ENCODE assay signal across 21 cellular contexts in genomic region chr5:57317341-57317740, GRCh38.
A peak's percentile ranks its signal among the peaks of the same experiment; 100 is the strongest.
DNase-seq lines count a peak whose midpoint lies in the region; ATAC-seq, FAIRE-seq and TF ChIP-seq lines count a peak whose summit lies in the region.
"Had no signal": no experiment of that assay in that cellular context is flagged by ENCODE, and none has a peak within 500 bp of the region (broad histone marks: within the 10 kb centered on the region; RNA-seq: fewer than 3 reads in every experiment).

No MANE protein-coding gene starts in this region.

- no peak overlapping the region for H3K4me3 Mint-ChIP-seq in T-helper 2 cell treated with Interferon-gamma antibody and Interleukin-4, amounts not matched to agents 5 μg/mL and 100 μg/mL, for 36 hours
- H3K4me3 Mint-ChIP-seq: activated naive CD8-positive, alpha-beta T cell treated with anti-CD3 and anti-CD28 coated beads, Interleukin-2, amount 50 U/mL, for 24 hours; naive B cell; stimulated activated memory B cell treated with anti-CD40 and anti-IgM and Interleukin-4, amounts not matched to agents 10 μg/mL and 1 μg/mL and 100 μg/mL, for 72 hours; type B pancreatic cell had no signal

- peak overlapping the region; percentile 17; the same call in 2 of the 3 replicates for H2BK15ac ChIP-seq in IMR-90 (ENCODE audit: low read depth, low read length)

- H3K14ac ChIP-seq in IMR-90 (replicated peaks; ENCODE audit: low read depth, low read length), result peak overlapping the region; percentile 16

- H3K9me1 ChIP-seq in IMR-90 (ENCODE audit: insufficient read depth, low read length), result peaks cover 12% of the 10 kb centered on the region

- H3K56ac ChIP-seq in IMR-90 (ENCODE audit: extremely low read depth, insufficient read depth, low read length), result peak overlapping the region; percentile 53

- H2BK120ac ChIP-seq in IMR-90 (ENCODE audit: low read depth, low read length), result peak overlapping the region; percentile 82

- no TSS peak for BruUV-seq in IMR-90 (replicated peaks; lab: Mats Ljungman, UMichigan)

- in situ Hi-C loops in IMR-90 (cut with MboI; ENCODE audit: low sequenced_read_pairs), result no loop called here

- H2BK20ac ChIP-seq in IMR-90 (ENCODE audit: low read depth, low read length), result peak overlapping the region; percentile 55

- H3K27me3 ChIP-seq in IMR-90 (ENCODE audit: control insufficient read depth, insufficient read depth, low read length), result no peaks in the 10 kb centered on the region
- H3K27me3 ChIP-seq in bronchial epithelial cell (ENCODE audit: control insufficient read depth, insufficient read depth, low read length), result peaks cover 2% of the 10 kb centered on the region
- H3K27me3 ChIP-seq in spleen (replicated peaks in 1 of 7), result peaks cover 0 to 8% (median 0%) of the 10 kb centered on the region in 7 donors

- peak overlapping the region; percentile 11; the same call in 1 of the 2 replicates for H3K4me3 ChIP-seq in IMR-90 (ENCODE audit: insufficient read depth, low read depth, low read length)
- no peak overlapping the region for H3K4me3 ChIP-seq in bronchial epithelial cell (ENCODE audit: low read depth, low read length)
- H3K4me3 ChIP-seq in spleen, result no peak overlapping the region
- H3K4me3 ChIP-seq: HAP-1, left ventricle myocardium inferior, psoas muscle had no signal

- no peaks in the 10 kb centered on the region for H3K9me3 Mint-ChIP-seq in T-helper 2 cell treated with Interferon-gamma antibody and Interleukin-4, amounts not matched to agents 5 μg/mL and 100 μg/mL, for 36 hours
- H3K9me3 Mint-ChIP-seq: activated naive CD8-positive, alpha-beta T cell treated with anti-CD3 and anti-CD28 coated beads, Interleukin-2, amount 50 U/mL, for 24 hours; naive B cell; stimulated activated memory B cell treated with anti-CD40 and anti-IgM and Interleukin-4, amounts not matched to agents 10 μg/mL and 1 μg/mL and 100 μg/mL, for 72 hours; type B pancreatic cell had no signal

- no peaks in the 10 kb centered on the region for H3K4me1 Mint-ChIP-seq in T-helper 2 cell treated with Interferon-gamma antibody and Interleukin-4, amounts not matched to agents 5 μg/mL and 100 μg/mL, for 36 hours (ENCODE audit: low read depth)
- H3K4me1 Mint-ChIP-seq: activated naive CD8-positive, alpha-beta T cell treated with anti-CD3 and anti-CD28 coated beads, Interleukin-2, amount 50 U/mL, for 24 hours; naive B cell had no signal

- H3K27me3 Mint-ChIP-seq in T-helper 2 cell treated with Interferon-gamma antibody and Interleukin-4, amounts not matched to agents 5 μg/mL and 100 μg/mL, for 36 hours (ENCODE audit: low read depth), result no peaks in the 10 kb centered on the region
- H3K27me3 Mint-ChIP-seq: naive B cell, type B pancreatic cell had no signal

- CTCF ChIA-PET in IMR-90 (lab: Yijun Ruan, JAX), result interaction anchor here (0.7 to 1.4 kb wide), 3 partner anchors 10 to 1144 kb away, joined by 3 read pairs; no protein-coding TSS in a partner anchor

- no peak for TF ChIP-seq RAD21 in IMR-90 (IDR thresholded peaks at IDR 0.05; ENCODE audit: low read length)

- H3K79me1 ChIP-seq in IMR-90 (ENCODE audit: low read depth in 1 of 2, low read length in 2 of 2), result no peaks in the 10 kb centered on the region

- peak overlapping the region; percentile 2 for H3K23ac ChIP-seq in IMR-90 (ENCODE audit: low read depth, low read length)

- no peak for DNase-seq in IMR-90
- DNase-seq in bronchial epithelial cell (ENCODE audit: low read depth), result no peak
- peak; percentile 39 to 68 for DNase-seq in lung microvascular endothelial cell (ENCODE audit: low read depth in 2 of 2)
- DNase-seq in spleen, result no peak
- no peak for DNase-seq in T-helper 2 cell treated with Interferon-gamma antibody and Interleukin-4, amounts not matched to agents 5 μg/mL and 100 μg/mL, for 36 hours (ENCODE audit: low spot score)
- DNase-seq in NCI-H1694 (lab: John Stamatoyannopoulos, UW), result no peak
- DNase-seq in amniotic stem cell (lab: John Stamatoyannopoulos, UW), result no peak
- DNase-seq: COR-L47; Kasumi-1; left ventricle myocardium inferior; naive B cell; NCI-H1417 treated with DMSO at 0.1 percent for 48 hours; psoas muscle; stimulated activated CD4-positive, alpha-beta T cell treated with anti-CD3 and anti-CD28 coated beads, Interleukin-12 subunit alpha, Interleukin-12 subunit beta, amount 100 ng/mL, for 4 hours; WERI-Rb-1 had no signal

- H2AK9ac ChIP-seq in IMR-90 (replicated peaks; ENCODE audit: low read depth, low read length, poor library complexity), result no peak overlapping the region

- peaks cover 3% of the 10 kb centered on the region; the same call in 1 of the 2 replicates for H4K20me1 ChIP-seq in IMR-90 (ENCODE audit: insufficient read depth, low read length)

- H3K18ac ChIP-seq in IMR-90 (ENCODE audit: low read depth, low read length), result peak overlapping the region; percentile 99

- TF ChIP-seq CTCF in IMR-90 (conservative IDR thresholded peaks at IDR 0.05; ENCODE audit: low read depth, low read length), result no peak
- TF ChIP-seq CTCF in bronchial epithelial cell (IDR thresholded peaks at IDR 0.05; ENCODE audit: insufficient read depth, low read length, severe bottlenecking), result no peak
- TF ChIP-seq CTCF in spleen (IDR thresholded peaks at IDR 0.05 in 8 of 11, conservative IDR thresholded peaks at IDR 0.05 in 3 of 11), result no peak

- dilution Hi-C loops in IMR-90 (cut with HindIII; ENCODE audit: low sequenced_read_pairs, unreplicated experiment), result no loop called here

- peak overlapping the region; percentile 73 for H3K4me2 ChIP-seq in IMR-90 (ENCODE audit: low read depth, low read length)

- H4K5ac ChIP-seq in IMR-90 (ENCODE audit: low read depth, low read length), result peak overlapping the region; percentile 34

- H2AK5ac ChIP-seq in IMR-90 (ENCODE audit: low read depth, low read length), result 0 out of 2 replicates have a peak overlapping the region, but pooled peaks have one; percentile 2

- intact Hi-C loops in IMR-90 (cut with micrococcal nuclease) (no loop called here), spleen (cut with DNase I; ENCODE audit: low total_unique reads) (no loop called here)

- no peaks in the 10 kb centered on the region for H3K9me3 ChIP-seq in IMR-90 (ENCODE audit: control insufficient read depth, insufficient read depth, low read length)
- H3K9me3 ChIP-seq in spleen, result no peaks in the 10 kb centered on the region
- H3K9me3 ChIP-seq: HAP-1, left ventricle myocardium inferior, psoas muscle had no signal

- H3K9ac ChIP-seq in IMR-90 (ENCODE audit: low read depth, low read length), result peak overlapping the region; percentile 18; the same call in 1 of the 2 replicates

- TF ChIP-seq POLR2A in IMR-90 (IDR thresholded peaks at IDR 0.05; ENCODE audit: low read depth, low read length) (no peak), spleen (IDR thresholded peaks at IDR 0.05) (no peak)

- peak overlapping the region; percentile 73 to 81 for H4K8ac ChIP-seq in IMR-90 (ENCODE audit: low read depth in 2 of 2, low read length in 2 of 2)

- H4K91ac ChIP-seq in IMR-90 (ENCODE audit: insufficient read depth, low read depth, low read length), result peak overlapping the region; percentile 77

- POLR2A ChIA-PET in IMR-90 (lab: Charles Lee; ENCODE audit: unreplicated experiment), result interaction anchor here (1.9 kb wide), 1 partner anchor 1142 kb away, joined by 12 read pairs; the partner anchor contains the start of gene PLK2

- peaks cover 15% of the 10 kb centered on the region for H3K4me1 ChIP-seq in IMR-90 (ENCODE audit: control insufficient read depth, insufficient read depth, low read length)
- H3K4me1 ChIP-seq in spleen, result no peaks in the 10 kb centered on the region
- H3K4me1 ChIP-seq: HAP-1, psoas muscle had no signal

- H3K4ac ChIP-seq in IMR-90 (ENCODE audit: low read depth, low read length), result peak overlapping the region; percentile 35

- 0% methylated on average over 1 of the region's 5 CpGs; no CpG with 5 or more reads in 1 of the 2 experiments for WGBS in IMR-90 (ENCODE audit: extremely low coverage in 2 of 2, insufficient read length in 1 of 2), 2 experiments
- WGBS in spleen, 5 donors, result 63 to 74% (median 70%) methylated on average over 5 of the region's 5 CpGs

- H3K36me3 Mint-ChIP-seq in T-helper 2 cell treated with Interferon-gamma antibody and Interleukin-4, amounts not matched to agents 5 μg/mL and 100 μg/mL, for 36 hours (ENCODE audit: low read depth), result no peaks in the 10 kb centered on the region
- H3K36me3 Mint-ChIP-seq: naive B cell; stimulated activated memory B cell treated with anti-CD40 and anti-IgM and Interleukin-4, amounts not matched to agents 10 μg/mL and 1 μg/mL and 100 μg/mL, for 72 hours; type B pancreatic cell had no signal

- H3K27ac ChIP-seq in IMR-90 (ENCODE audit: insufficient read depth, low read length) (peak overlapping the region; percentile 95), spleen (peak overlapping the region in 7 of 8 donors; percentile 29 to 63 (median 58))
- H3K27ac ChIP-seq: left ventricle myocardium inferior, psoas muscle, WERI-Rb-1 had no signal

- peak overlapping the region; percentile 48 for H2AFZ ChIP-seq in IMR-90 (replicated peaks; ENCODE audit: low read length, poor library complexity)

- no peaks in the 10 kb centered on the region for H3K36me3 ChIP-seq in IMR-90 (ENCODE audit: control insufficient read depth, insufficient read depth, low read length)
- H3K36me3 ChIP-seq in bronchial epithelial cell (ENCODE audit: control insufficient read depth, insufficient read depth, low read length), result no peaks in the 10 kb centered on the region
- H3K36me3 ChIP-seq in spleen, result no peaks in the 10 kb centered on the region
- H3K36me3 ChIP-seq: HAP-1, left ventricle myocardium inferior, WERI-Rb-1 had no signal

- peak overlapping the region; percentile 81 for H2BK5ac ChIP-seq in IMR-90 (ENCODE audit: low read depth, low read length, poor library complexity, severe bottlenecking)

- ATAC-seq in IMR-90 (ENCODE audit: low read depth) (peak; percentile 59), GM21723 (IDR thresholded peaks at IDR 0.05; ENCODE audit: unreplicated experiment) (no peak)

- peak; percentile 7 for FAIRE-seq in bronchial epithelial cell (lab: Jason Lieb, UNC)
- FAIRE-seq: frontal cortex had no signal

- no peak overlapping the region for H3K27ac Mint-ChIP-seq in T-helper 2 cell treated with Interferon-gamma antibody and Interleukin-4, amounts not matched to agents 5 μg/mL and 100 μg/mL, for 36 hours
- H3K27ac Mint-ChIP-seq: activated naive CD8-positive, alpha-beta T cell treated with anti-CD3 and anti-CD28 coated beads, Interleukin-2, amount 50 U/mL, for 24 hours; naive B cell; stimulated activated memory B cell treated with anti-CD40 and anti-IgM and Interleukin-4, amounts not matched to agents 10 μg/mL and 1 μg/mL and 100 μg/mL, for 72 hours; type B pancreatic cell had no signal

TF ChIP-seq in IMR-90, 13 proteins besides CTCF, POLR2A, EP300 and RAD21:
- TF ChIP-seq MXI1 (IDR thresholded peaks at IDR 0.05; ENCODE audit: borderline replicate concordance, low read depth, low read length), result 0 out of 2 replicates have a peak, but pooled peaks have one; percentile 18
- no peak for TF ChIP-seq RFX5 (IDR thresholded peaks at IDR 0.05; ENCODE audit: low read depth, low read length)

Comparison
In these comparisons a context has a peak if more than half of its experiments do, and no peak if none do; other contexts are left out.
1. DNase-seq: peak in lung microvascular endothelial cell (2 of 2); none in IMR-90 (single experiment), bronchial epithelial cell (single experiment), spleen (single experiment), T-helper 2 cell treated with Interferon-gamma antibody and Interleukin-4, amounts not matched to agents 5 μg/mL and 100 μg/mL, for 36 hours (single experiment), NCI-H1694 (single experiment) and amniotic stem cell (single experiment).